1 cellular context compared by ENCODE assay signal in the genomic region with DNA sequence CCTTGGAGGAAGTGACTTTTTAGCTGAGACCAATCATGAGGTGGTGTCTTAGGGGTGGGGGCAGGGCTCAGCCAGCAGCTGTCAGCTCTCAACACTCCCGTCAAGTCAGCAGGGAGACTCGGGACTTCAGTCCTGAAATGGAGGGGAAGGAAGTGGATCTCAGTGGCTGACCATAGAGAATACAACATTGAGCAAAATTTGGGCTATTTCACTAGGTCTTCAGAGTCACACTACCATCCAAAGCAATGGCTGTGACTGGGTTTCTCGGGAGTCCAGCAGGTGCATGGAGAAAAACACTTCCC.
TF ChIP-seq lines count a peak whose summit lies in the region.

No MANE protein-coding gene starts in this region.

TF ChIP-seq in WTC11, 78 proteins besides CTCF, POLR2A, EP300 and RAD21:
- TF ChIP-seq, protein P1, sequence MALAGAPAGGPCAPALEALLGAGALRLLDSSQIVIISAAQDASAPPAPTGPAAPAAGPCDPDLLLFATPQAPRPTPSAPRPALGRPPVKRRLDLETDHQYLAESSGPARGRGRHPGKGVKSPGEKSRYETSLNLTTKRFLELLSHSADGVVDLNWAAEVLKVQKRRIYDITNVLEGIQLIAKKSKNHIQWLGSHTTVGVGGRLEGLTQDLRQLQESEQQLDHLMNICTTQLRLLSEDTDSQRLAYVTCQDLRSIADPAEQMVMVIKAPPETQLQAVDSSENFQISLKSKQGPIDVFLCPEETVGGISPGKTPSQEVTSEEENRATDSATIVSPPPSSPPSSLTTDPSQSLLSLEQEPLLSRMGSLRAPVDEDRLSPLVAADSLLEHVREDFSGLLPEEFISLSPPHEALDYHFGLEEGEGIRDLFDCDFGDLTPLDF (CRISPR knock-in tag; IDR thresholded peaks at IDR 0.05), result no peak
- TF ChIP-seq, protein P2, sequence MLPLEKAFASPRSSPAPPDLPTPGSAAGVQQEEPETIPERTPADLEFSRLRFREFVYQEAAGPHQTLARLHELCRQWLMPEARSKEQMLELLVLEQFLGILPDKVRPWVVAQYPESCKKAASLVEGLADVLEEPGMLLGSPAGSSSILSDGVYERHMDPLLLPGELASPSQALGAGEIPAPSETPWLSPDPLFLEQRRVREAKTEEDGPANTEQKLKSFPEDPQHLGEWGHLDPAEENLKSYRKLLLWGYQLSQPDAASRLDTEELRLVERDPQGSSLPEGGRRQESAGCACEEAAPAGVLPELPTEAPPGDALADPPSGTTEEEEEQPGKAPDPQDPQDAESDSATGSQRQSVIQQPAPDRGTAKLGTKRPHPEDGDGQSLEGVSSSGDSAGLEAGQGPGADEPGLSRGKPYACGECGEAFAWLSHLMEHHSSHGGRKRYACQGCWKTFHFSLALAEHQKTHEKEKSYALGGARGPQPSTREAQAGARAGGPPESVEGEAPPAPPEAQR (CRISPR knock-in tag; IDR thresholded peaks at IDR 0.05), result no peak
- no peak for TF ChIP-seq GTF2I (CRISPR knock-in tag; conservative IDR thresholded peaks at IDR 0.05)
- no peak for TF ChIP-seq SP1 (CRISPR knock-in tag; conservative IDR thresholded peaks at IDR 0.05)
- TF ChIP-seq ZBTB21 (CRISPR knock-in tag; IDR thresholded peaks at IDR 0.05; ENCODE audit: borderline replicate concordance), result no peak
- no peak for TF ChIP-seq PRRX2 (CRISPR knock-in tag; IDR thresholded peaks at IDR 0.05)
- no peak for TF ChIP-seq CREM (CRISPR knock-in tag; IDR thresholded peaks at IDR 0.05)
- no peak for TF ChIP-seq IRF2 (CRISPR knock-in tag; IDR thresholded peaks at IDR 0.05; ENCODE audit: borderline replicate concordance, low read depth)
- TF ChIP-seq EMX1 (CRISPR knock-in tag; IDR thresholded peaks at IDR 0.05), result no peak
- no peak for TF ChIP-seq RORB (CRISPR knock-in tag; IDR thresholded peaks at IDR 0.05)
- TF ChIP-seq NR1H2 (CRISPR knock-in tag; IDR thresholded peaks at IDR 0.05), result no peak
- TF ChIP-seq, protein P3, sequence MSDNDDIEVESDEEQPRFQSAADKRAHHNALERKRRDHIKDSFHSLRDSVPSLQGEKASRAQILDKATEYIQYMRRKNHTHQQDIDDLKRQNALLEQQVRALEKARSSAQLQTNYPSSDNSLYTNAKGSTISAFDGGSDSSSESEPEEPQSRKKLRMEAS (CRISPR knock-in tag; IDR thresholded peaks at IDR 0.05), result no peak
- TF ChIP-seq NR2C2 (CRISPR knock-in tag; IDR thresholded peaks at IDR 0.05), result no peak
- no peak for TF ChIP-seq FOXP1 (CRISPR knock-in tag; IDR thresholded peaks at IDR 0.05; ENCODE audit: borderline replicate concordance)
- TF ChIP-seq, protein P4, sequence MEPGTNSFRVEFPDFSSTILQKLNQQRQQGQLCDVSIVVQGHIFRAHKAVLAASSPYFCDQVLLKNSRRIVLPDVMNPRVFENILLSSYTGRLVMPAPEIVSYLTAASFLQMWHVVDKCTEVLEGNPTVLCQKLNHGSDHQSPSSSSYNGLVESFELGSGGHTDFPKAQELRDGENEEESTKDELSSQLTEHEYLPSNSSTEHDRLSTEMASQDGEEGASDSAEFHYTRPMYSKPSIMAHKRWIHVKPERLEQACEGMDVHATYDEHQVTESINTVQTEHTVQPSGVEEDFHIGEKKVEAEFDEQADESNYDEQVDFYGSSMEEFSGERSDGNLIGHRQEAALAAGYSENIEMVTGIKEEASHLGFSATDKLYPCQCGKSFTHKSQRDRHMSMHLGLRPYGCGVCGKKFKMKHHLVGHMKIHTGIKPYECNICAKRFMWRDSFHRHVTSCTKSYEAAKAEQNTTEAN (CRISPR knock-in tag; IDR thresholded peaks at IDR 0.05), result no peak
- TF ChIP-seq, protein P5, sequence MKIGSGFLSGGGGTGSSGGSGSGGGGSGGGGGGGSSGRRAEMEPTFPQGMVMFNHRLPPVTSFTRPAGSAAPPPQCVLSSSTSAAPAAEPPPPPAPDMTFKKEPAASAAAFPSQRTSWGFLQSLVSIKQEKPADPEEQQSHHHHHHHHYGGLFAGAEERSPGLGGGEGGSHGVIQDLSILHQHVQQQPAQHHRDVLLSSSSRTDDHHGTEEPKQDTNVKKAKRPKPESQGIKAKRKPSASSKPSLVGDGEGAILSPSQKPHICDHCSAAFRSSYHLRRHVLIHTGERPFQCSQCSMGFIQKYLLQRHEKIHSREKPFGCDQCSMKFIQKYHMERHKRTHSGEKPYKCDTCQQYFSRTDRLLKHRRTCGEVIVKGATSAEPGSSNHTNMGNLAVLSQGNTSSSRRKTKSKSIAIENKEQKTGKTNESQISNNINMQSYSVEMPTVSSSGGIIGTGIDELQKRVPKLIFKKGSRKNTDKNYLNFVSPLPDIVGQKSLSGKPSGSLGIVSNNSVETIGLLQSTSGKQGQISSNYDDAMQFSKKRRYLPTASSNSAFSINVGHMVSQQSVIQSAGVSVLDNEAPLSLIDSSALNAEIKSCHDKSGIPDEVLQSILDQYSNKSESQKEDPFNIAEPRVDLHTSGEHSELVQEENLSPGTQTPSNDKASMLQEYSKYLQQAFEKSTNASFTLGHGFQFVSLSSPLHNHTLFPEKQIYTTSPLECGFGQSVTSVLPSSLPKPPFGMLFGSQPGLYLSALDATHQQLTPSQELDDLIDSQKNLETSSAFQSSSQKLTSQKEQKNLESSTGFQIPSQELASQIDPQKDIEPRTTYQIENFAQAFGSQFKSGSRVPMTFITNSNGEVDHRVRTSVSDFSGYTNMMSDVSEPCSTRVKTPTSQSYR (CRISPR knock-in tag; IDR thresholded peaks at IDR 0.05), result no peak
TF ChIP-seq in WTC11: peak in this region for 0.
